1 cellular context compared by ENCODE assay signal in genomic region chr9:137406876-137407589, GRCh38.
TF ChIP-seq lines count a peak whose summit lies in the region.

No MANE protein-coding gene starts in this region.

TF ChIP-seq in HEK293, 187 proteins besides CTCF, POLR2A, EP300 and RAD21 (continued from another document and continues in another):
- no peak for TF ChIP-seq ZBTB1 (tag by site-specific recombination; IDR thresholded peaks at IDR 0.05)
- no peak for TF ChIP-seq ZBTB44 (tag by site-specific recombination; IDR thresholded peaks at IDR 0.05)
- no peak for TF ChIP-seq ZNF514 (tag by site-specific recombination; IDR thresholded peaks at IDR 0.05)
- peak; percentile 74 for TF ChIP-seq ZNF449 (tag by site-specific recombination; IDR thresholded peaks at IDR 0.05)
- peak; percentile 69; the same call in 1 of the 2 replicates for TF ChIP-seq ZNF660 (tag by site-specific recombination; IDR thresholded peaks at IDR 0.05)
- TF ChIP-seq HOXC10 (CRISPR knock-in tag; IDR thresholded peaks at IDR 0.05) = no peak
- TF ChIP-seq ZNF629 (tag by site-specific recombination; IDR thresholded peaks at IDR 0.05) = no peak
- TF ChIP-seq YY1 (tag by site-specific recombination; IDR thresholded peaks at IDR 0.05) = no peak
- no peak for TF ChIP-seq HOXD13 (CRISPR knock-in tag; IDR thresholded peaks at IDR 0.05; ENCODE audit: borderline replicate concordance)
- TF ChIP-seq ZBTB49 (tag by site-specific recombination; IDR thresholded peaks at IDR 0.05; ENCODE audit: low read depth) = no peak
- TF ChIP-seq ZBTB11 (tag by site-specific recombination; conservative IDR thresholded peaks at IDR 0.05; ENCODE audit: low read depth) = no peak
- TF ChIP-seq ZNF701 (tag by site-specific recombination; IDR thresholded peaks at IDR 0.05) = no peak
- TF ChIP-seq ZNF169 (tag by site-specific recombination; IDR thresholded peaks at IDR 0.05) = no peak
- TF ChIP-seq KLF10 (tag by site-specific recombination; IDR thresholded peaks at IDR 0.05) = no peak
- no peak for TF ChIP-seq PRDM4 (tag by site-specific recombination; IDR thresholded peaks at IDR 0.05)
- TF ChIP-seq ZSCAN18 (tag by site-specific recombination; IDR thresholded peaks at IDR 0.05) = no peak
- no peak for TF ChIP-seq ZNF211 (tag by site-specific recombination; IDR thresholded peaks at IDR 0.05; ENCODE audit: low read depth)
- TF ChIP-seq ZBTB6 (tag by site-specific recombination; IDR thresholded peaks at IDR 0.05) = no peak
- no peak for TF ChIP-seq YY2 (tag by site-specific recombination; IDR thresholded peaks at IDR 0.05)
- no peak for TF ChIP-seq SCRT2 (tag by site-specific recombination; IDR thresholded peaks at IDR 0.05)
- no peak for TF ChIP-seq ZNF24 (tag by site-specific recombination; IDR thresholded peaks at IDR 0.05)
- peak; percentile 24; the same call in 1 of the 2 replicates for TF ChIP-seq ZBTB20 (tag by site-specific recombination; IDR thresholded peaks at IDR 0.05)
- no peak for TF ChIP-seq ZNF513 (tag by site-specific recombination; IDR thresholded peaks at IDR 0.05)
- TF ChIP-seq ZNF274 (IDR thresholded peaks at IDR 0.05; ENCODE audit: low read length) = no peak
- TF ChIP-seq ZNF274 (tag by site-specific recombination; IDR thresholded peaks at IDR 0.05; ENCODE audit: borderline replicate concordance) = no peak
- TF ChIP-seq ZNF146 (tag by site-specific recombination; IDR thresholded peaks at IDR 0.05) = no peak
- no peak for TF ChIP-seq ZNF18 (tag by site-specific recombination; IDR thresholded peaks at IDR 0.05)
- peak; percentile 76; the same call in 1 of the 2 replicates for TF ChIP-seq ZNF561 (tag by site-specific recombination; IDR thresholded peaks at IDR 0.05; ENCODE audit: borderline replicate concordance)
- TF ChIP-seq PBX3 (CRISPR knock-in tag; IDR thresholded peaks at IDR 0.05) = no peak; the same call in 1 of the 2 replicates
- no peak for TF ChIP-seq ZNF341 (tag by site-specific recombination; IDR thresholded peaks at IDR 0.05; ENCODE audit: low read depth)
- TF ChIP-seq KLF1 (tag by site-specific recombination; IDR thresholded peaks at IDR 0.05) = no peak; the same call in 1 of the 2 replicates
- no peak for TF ChIP-seq ZNF639 (tag by site-specific recombination; IDR thresholded peaks at IDR 0.05)
- no peak for TF ChIP-seq ZNF837 (tag by site-specific recombination; IDR thresholded peaks at IDR 0.05)
- TF ChIP-seq ZNF223 (tag by site-specific recombination; IDR thresholded peaks at IDR 0.05) = no peak
- no peak for TF ChIP-seq KLF17 (tag by site-specific recombination; IDR thresholded peaks at IDR 0.05)
- no peak for TF ChIP-seq ZNF416 (tag by site-specific recombination; IDR thresholded peaks at IDR 0.05)
- no peak for TF ChIP-seq ZNF404 (tag by site-specific recombination; IDR thresholded peaks at IDR 0.05)
- TF ChIP-seq ZBTB48 (tag by site-specific recombination; IDR thresholded peaks at IDR 0.05) = peak; percentile 36; the same call in 1 of the 2 replicates
- TF ChIP-seq ZNF529 (tag by site-specific recombination; IDR thresholded peaks at IDR 0.05; ENCODE audit: insufficient replicate concordance) = no peak
